Comparison of ENCODE assay signal across 22 cellular contexts in the genomic region with DNA sequence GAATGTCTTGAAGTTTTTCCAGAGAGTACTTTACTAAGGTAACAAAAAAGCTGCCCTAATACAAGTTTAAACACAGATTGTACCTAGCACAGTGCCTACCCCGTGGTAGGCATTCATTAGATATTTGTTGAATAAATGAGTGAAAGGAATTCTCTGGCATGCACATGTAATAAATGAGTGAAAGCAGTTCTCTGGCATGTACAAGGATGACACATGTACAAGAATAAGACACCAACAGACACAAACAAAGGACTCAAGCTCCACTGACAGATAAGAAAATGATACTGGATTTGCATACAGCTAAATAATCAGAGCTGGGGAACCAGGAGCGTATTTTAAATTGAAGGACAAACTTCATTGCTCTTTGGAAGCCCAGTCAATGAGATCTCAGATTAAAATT.
DNase-seq lines count a peak whose midpoint lies in the region; ATAC-seq, FAIRE-seq and TF ChIP-seq lines count a peak whose summit lies in the region.
"Had no signal": no experiment of that assay in that cellular context is flagged by ENCODE, and none has a peak within 500 bp of the region (broad histone marks: within the 10 kb centered on the region; RNA-seq: fewer than 3 reads in every experiment).

No MANE protein-coding gene starts in this region.

- H3K36me3 ChIP-seq in PC-3 (ENCODE audit: low read depth, low read length) (no peaks in the 10 kb centered on the region), endothelial cell of umbilical vein (ENCODE audit: control insufficient read depth in 2 of 2, extremely low read depth in 1 of 2, insufficient read depth in 2 of 2, low read length in 2 of 2) (no peaks in the 10 kb centered on the region), keratinocyte (ENCODE audit: control insufficient read depth in 2 of 2, extremely low read depth in 1 of 2, insufficient read depth in 2 of 2, low read length in 2 of 2) (no peaks in the 10 kb centered on the region), H7 (replicated peaks; ENCODE audit: control insufficient read depth, insufficient read depth, low read length) (no peaks in the 10 kb centered on the region)
- H3K36me3 ChIP-seq: BLaER1, Peyer's patch had no signal

- H3K4me1 ChIP-seq in A549: no peaks in the 10 kb centered on the region
- H3K4me1 ChIP-seq in PC-3 (ENCODE audit: insufficient read depth, low read length): peaks cover 11% of the 10 kb centered on the region
- peaks cover 23% of the 10 kb centered on the region for H3K4me1 ChIP-seq in endothelial cell of umbilical vein (ENCODE audit: control insufficient read depth, extremely low read depth, insufficient read depth, low read length)
- H3K4me1 ChIP-seq in keratinocyte (ENCODE audit: control insufficient read depth, extremely low read depth, insufficient read depth, low read length): peaks cover 7% of the 10 kb centered on the region
- H3K4me1 ChIP-seq: BLaER1, Peyer's patch had no signal

- BruUV-seq in PC-3 (replicated peaks; lab: Mats Ljungman, UMichigan) (no TSS peak), endothelial cell of umbilical vein (replicated peaks; lab: Mats Ljungman, UMichigan) (no TSS peak)

- no peak for ATAC-seq in A549
- ATAC-seq in PC-3: no peak; the same call in 1 of the 2 replicates
- ATAC-seq: CD8-positive, alpha-beta T cell had no signal

- TF ChIP-seq POLR2A in A549 (IDR thresholded peaks at IDR 0.05; ENCODE audit: low read length): no peak
- TF ChIP-seq POLR2A in endothelial cell of umbilical vein (IDR thresholded peaks at IDR 0.05; ENCODE audit: low read depth, low read length): no peak

- H3K79me2 ChIP-seq in PC-3 (ENCODE audit: low read length) (no peaks in the 10 kb centered on the region), endothelial cell of umbilical vein (ENCODE audit: control insufficient read depth, insufficient read depth, low read length) (no peaks in the 10 kb centered on the region), keratinocyte (ENCODE audit: control insufficient read depth, insufficient read depth, low read length) (no peaks in the 10 kb centered on the region)

- H4K20me1 ChIP-seq in PC-3 (ENCODE audit: low read length) (no peaks in the 10 kb centered on the region), endothelial cell of umbilical vein (replicated peaks; ENCODE audit: control insufficient read depth, extremely low read depth, insufficient read depth, low read length) (no peaks in the 10 kb centered on the region), keratinocyte (ENCODE audit: control insufficient read depth, extremely low read depth, insufficient read depth, low read length) (no peaks in the 10 kb centered on the region)
- H4K20me1 ChIP-seq: BLaER1 had no signal

- no peak for DNase-seq in A549 (ENCODE audit: low read depth in 1 of 2, low spot score in 1 of 2)
- peak; percentile 6 for DNase-seq in PC-3
- DNase-seq in endothelial cell of umbilical vein (ENCODE audit: low read depth, low spot score): peak; percentile 48
- no peak for DNase-seq in keratinocyte (ENCODE audit: low read depth, low spot score)
- DNase-seq in H7: no peak
- no peak for DNase-seq in activated T-cell treated with anti-CD3 and anti-CD28 coated beads for 4 hours
- no peak for DNase-seq in DMS79 (lab: John Stamatoyannopoulos, UW)
- DNase-seq in T-helper 1 cell: no peak
- DNase-seq: 8988T; CD8-positive, alpha-beta T cell; DND-41; GDM1; GOT3; HFFc6; KBM-7; NCI-H1436; NCI-H2029 treated with DMSO at 0.1 percent for 48 hours; NCI-H510A; Peyer's patch; SHP77 had no signal

- peaks cover 9% of the 10 kb centered on the region for H3K9me3 ChIP-seq in A549
- no peaks in the 10 kb centered on the region for H3K9me3 ChIP-seq in PC-3 (ENCODE audit: low read length)
- no peaks in the 10 kb centered on the region for H3K9me3 ChIP-seq in endothelial cell of umbilical vein (replicated peaks; ENCODE audit: control insufficient read depth, insufficient read depth, low read length)
- H3K9me3 ChIP-seq in keratinocyte (ENCODE audit: control insufficient read depth, low read depth, low read length): no peaks in the 10 kb centered on the region
- H3K9me3 ChIP-seq: BLaER1, Peyer's patch had no signal

- H3K27ac ChIP-seq in A549: no peak overlapping the region
- peak overlapping the region; percentile 26 for H3K27ac ChIP-seq in PC-3 (ENCODE audit: low read length)
- peak overlapping the region; percentile 76 for H3K27ac ChIP-seq in endothelial cell of umbilical vein (ENCODE audit: insufficient read depth, low read depth, low read length)
- H3K27ac ChIP-seq in keratinocyte (ENCODE audit: control insufficient read depth, insufficient read depth, low read length): no peak overlapping the region
- H3K27ac ChIP-seq: BLaER1, Peyer's patch had no signal

- H3F3A ChIP-seq in PC-3 (ENCODE audit: low read length, unreplicated experiment): no peaks in the 10 kb centered on the region

- no peaks in the 10 kb centered on the region for H3K27me3 ChIP-seq in PC-3 (ENCODE audit: low read length)
- H3K27me3 ChIP-seq in endothelial cell of umbilical vein (ENCODE audit: control insufficient read depth in 2 of 2, insufficient read depth in 2 of 2, low read length in 2 of 2): no peaks in the 10 kb centered on the region
- no peaks in the 10 kb centered on the region for H3K27me3 ChIP-seq in keratinocyte (ENCODE audit: control insufficient read depth, extremely low read depth, insufficient read depth, low read length)
- no peaks in the 10 kb centered on the region for H3K27me3 ChIP-seq in H7 (ENCODE audit: control insufficient read depth, insufficient read depth, low read length)
- H3K27me3 ChIP-seq: BLaER1, Peyer's patch had no signal

- FAIRE-seq in A549 (lab: Jason Lieb, UNC): peak; percentile 7
- no peak for FAIRE-seq in endothelial cell of umbilical vein (lab: Jason Lieb, UNC)
- FAIRE-seq in keratinocyte (lab: Jason Lieb, UNC): peak; percentile 34
- FAIRE-seq: GM12892 had no signal

- CTCF ChIA-PET in A549 (lab: Yijun Ruan, JAX): no interaction called here
- CTCF ChIA-PET in PC-3 (lab: Charles Lee): no interaction called here
- CTCF ChIA-PET in endothelial cell of umbilical vein (lab: Charles Lee): interaction anchor here (0.7 to 2.0 kb wide), 7 partner anchors 11 to 866 kb away, joined by 3 to 9 read pairs (median 4); no protein-coding TSS in a partner anchor

- H3K4me2 ChIP-seq in A549 (no peak overlapping the region), PC-3 (ENCODE audit: low read length) (peak overlapping the region; percentile 48), endothelial cell of umbilical vein (ENCODE audit: insufficient read depth, low read length) (peak overlapping the region; percentile 78), keratinocyte (ENCODE audit: control insufficient read depth, extremely low read depth, insufficient read depth, low read depth, low read length) (peak overlapping the region; percentile 20)
- H3K4me2 ChIP-seq: BLaER1 had no signal

- no peaks in the 10 kb centered on the region for H3K9me2 ChIP-seq in PC-3 (replicated peaks; ENCODE audit: low read length)

- intact Hi-C loops in PC-3 (cut with micrococcal nuclease) (loop anchor here (2.0 kb wide), 1 partner anchor 536 kb away; a partner anchor contains a TSS), endothelial cell of umbilical vein (cut with micrococcal nuclease) (loop anchor here (5.0 kb wide), 1 partner anchor 537 kb away; a partner anchor contains a TSS)

- H3K9me1 ChIP-seq in endothelial cell of umbilical vein (replicated peaks; ENCODE audit: control insufficient read depth, extremely low read depth, insufficient read depth, low read length) (no peaks in the 10 kb centered on the region), keratinocyte (ENCODE audit: control insufficient read depth, extremely low read depth, insufficient read depth, low read length) (no peaks in the 10 kb centered on the region)

- POLR2A ChIA-PET in A549 (lab: Yijun Ruan, JAX): no interaction called here
- POLR2A ChIA-PET in PC-3 (lab: Charles Lee; ENCODE audit: unreplicated experiment): no interaction called here
- POLR2A ChIA-PET in endothelial cell of umbilical vein (lab: Charles Lee): interaction anchor here (1.2 kb wide), 1 partner anchor 335 kb away, joined by 3 read pairs; no protein-coding TSS in a partner anchor

- TF ChIP-seq CTCF in A549 (IDR thresholded peaks at IDR 0.05) (no peak), PC-3 (conservative IDR thresholded peaks at IDR 0.05; ENCODE audit: low read depth, low read length) (no peak), endothelial cell of umbilical vein (IDR thresholded peaks at IDR 0.05; ENCODE audit: extremely low read depth in 1 of 2, insufficient read depth in 1 of 2, low read depth in 1 of 2, low read length in 2 of 2) (no peak), keratinocyte (optimal IDR thresholded peaks at IDR 0.05 in 1 of 3, IDR thresholded peaks at IDR 0.05 in 1 of 3, conservative IDR thresholded peaks at IDR 0.05 in 1 of 3; ENCODE audit: extremely low read depth in 1 of 3, insufficient read depth in 2 of 3, low read length in 3 of 3) (no peak)

- dilution Hi-C loops in endothelial cell of umbilical vein (cut with MboI; ENCODE audit: extremely low pct_ligation_motif_present, low sequenced_read_pairs): no loop called here
- dilution Hi-C loops in keratinocyte (cut with MboI; ENCODE audit: extremely low pct_ligation_motif_present, low sequenced_read_pairs): no loop called here

- no peak overlapping the region for H3K4me3 ChIP-seq in A549
- H3K4me3 ChIP-seq in PC-3 (ENCODE audit: low read length): no peak overlapping the region
- no peak overlapping the region for H3K4me3 ChIP-seq in endothelial cell of umbilical vein (replicated peaks in 1 of 3; ENCODE audit: insufficient read depth in 1 of 3, low read depth in 1 of 3, low read length in 3 of 3)
- H3K4me3 ChIP-seq in keratinocyte (ENCODE audit: control insufficient read depth in 2 of 3, extremely low read depth in 1 of 3, insufficient read depth in 2 of 3, low read depth in 1 of 3, low read length in 3 of 3): peak overlapping the region in 1 of 3 experiments; percentile 4
- H3K4me3 ChIP-seq in H7 (ENCODE audit: insufficient read depth, low read depth, low read length): no peak overlapping the region
- H3K4me3 ChIP-seq: BLaER1, Peyer's patch had no signal

- H2AFZ ChIP-seq in PC-3 (ENCODE audit: low read length): peak overlapping the region; percentile 56
- H2AFZ ChIP-seq in endothelial cell of umbilical vein (ENCODE audit: low read depth, low read length): peak overlapping the region; percentile 85
- H2AFZ ChIP-seq in keratinocyte (ENCODE audit: control insufficient read depth, low read length): peak overlapping the region; percentile 52

- TF ChIP-seq RAD21 in A549 (conservative IDR thresholded peaks at IDR 0.05 in 1 of 2, IDR thresholded peaks at IDR 0.05 in 1 of 2): no peak

- H3K9ac ChIP-seq in PC-3 (ENCODE audit: low read length) (no peak overlapping the region), endothelial cell of umbilical vein (replicated peaks; ENCODE audit: extremely low read depth, insufficient read depth, low read length) (no peak overlapping the region), keratinocyte (ENCODE audit: control insufficient read depth, extremely low read depth, insufficient read depth, low read length) (no peak overlapping the region)
- H3K9ac ChIP-seq: BLaER1 had no signal

- no peak for TF ChIP-seq EP300 in A549 (IDR thresholded peaks at IDR 0.05)

- 72% methylated on average over 2 of the region's 2 CpGs for WGBS in A549 (ENCODE audit: missing lambda C conversion rate)

TF ChIP-seq in A549, 52 proteins besides CTCF, POLR2A, EP300 and RAD21 (continues in another document):
- no peak for TF ChIP-seq RNF2 (IDR thresholded peaks at IDR 0.05; ENCODE audit: borderline replicate concordance, low read depth)

Comparison
In these comparisons a context has a peak if more than half of its experiments do, and no peak if none do; other contexts are left out.
1. DNase-seq: peak in PC-3 (single experiment) and endothelial cell of umbilical vein (single experiment); none in A549 (0 of 2), keratinocyte (single experiment), H7 (single experiment), activated T-cell treated with anti-CD3 and anti-CD28 coated beads for 4 hours (single experiment), DMS79 (single experiment) and T-helper 1 cell (0 of 5).
2. H3K27ac ChIP-seq: peak in PC-3 (single experiment) and endothelial cell of umbilical vein (single experiment); none in A549 (0 of 2) and keratinocyte (single experiment).
3. Peak in every context shown above with its lines, with median percentiles within 50 percentile points of each other: H2AFZ ChIP-seq.